ENCODE assay signal across 27 cellular contexts in the genomic region with DNA sequence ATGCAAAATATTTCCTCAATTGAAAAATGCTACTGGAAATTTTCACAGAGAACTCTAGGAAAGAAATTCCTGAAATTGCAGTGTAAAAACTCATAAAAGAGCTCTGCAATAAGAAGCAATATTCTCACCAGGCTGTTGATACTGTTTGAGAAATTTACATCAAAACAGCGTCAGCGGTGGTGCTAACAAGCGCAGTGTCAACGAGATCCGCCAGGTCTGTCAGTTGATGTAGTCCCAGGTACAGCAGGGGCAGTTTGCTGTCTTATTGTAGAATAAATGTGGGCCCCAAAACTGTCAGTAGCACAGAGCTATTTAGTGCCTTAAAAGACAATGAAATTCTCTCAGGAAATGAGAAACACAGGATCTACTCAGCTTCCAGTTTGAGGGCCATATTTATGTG.
"Had no signal": no experiment of that assay in that cellular context is flagged by ENCODE, and none has a peak within 500 bp of the region (broad histone marks: within the 10 kb centered on the region; RNA-seq: fewer than 3 reads in every experiment).

No MANE protein-coding gene starts in this region.

- H3K4me1 Mint-ChIP-seq: stimulated activated naive B cell treated with anti-CD40 and anti-IgM and Interleukin-4, amounts not matched to agents 10 μg/mL and 1 μg/mL and 100 μg/mL, for 72 hours had no signal

- DNase-seq: hypothalamus; immature natural killer cell; kidney; left colon; left lung; lower lobe of right lung; mammary epithelial cell; mesenchymal stem cell; naive thymus-derived CD8-positive, alpha-beta T cell; pancreas; posterior cingulate gyrus; retina; right cardiac atrium; stimulated activated CD4-positive, alpha-beta T cell treated with anti-CD3 and anti-CD28 coated beads, Interleukin-12 subunit alpha, Interleukin-12 subunit beta, amount 100 ng/mL, for 4 hours; stimulated activated CD4-positive, alpha-beta T cell treated with anti-CD3 and anti-CD28 coated beads, Interleukin-15, amount 100 ng/mL, for 24 hours; stimulated activated CD4-positive, alpha-beta T cell treated with anti-CD3 and anti-CD28 coated beads, Interleukin-2, amount 100 ng/mL, for 24 hours; stimulated activated CD4-positive, alpha-beta T cell treated with anti-CD3 and anti-CD28 coated beads, Interleukin-4, amount 100 ng/mL, for 1 hour; stimulated activated naive B cell treated with anti-CD40 and anti-IgM and Interleukin-4, amounts not matched to agents 10 μg/mL and 1 μg/mL and 100 μg/mL, for 72 hours; tibial artery; upper lobe of right lung had no signal

- H3K36me3 ChIP-seq: left lung, lower lobe of right lung, pancreas, prostate gland, suprapubic skin, thoracic aorta, tibial artery, upper lobe of right lung had no signal

- H3K27me3 Mint-ChIP-seq: naive thymus-derived CD8-positive, alpha-beta T cell; stimulated activated naive B cell treated with anti-CD40 and anti-IgM and Interleukin-4, amounts not matched to agents 10 μg/mL and 1 μg/mL and 100 μg/mL, for 72 hours; stimulated activated naive CD8-positive, alpha-beta T cell treated with anti-CD3 and anti-CD28 coated beads, Interleukin-15, Interleukin-2, amounts not matched to agents 100 ng/mL and 50 ng/mL, for 24 hours had no signal

- H3K27ac Mint-ChIP-seq: immature natural killer cell; stimulated activated naive B cell treated with anti-CD40 and anti-IgM and Interleukin-4, amounts not matched to agents 10 μg/mL and 1 μg/mL and 100 μg/mL, for 72 hours; stimulated activated naive CD8-positive, alpha-beta T cell treated with anti-CD3 and anti-CD28 coated beads, Interleukin-15, Interleukin-2, amounts not matched to agents 100 ng/mL and 50 ng/mL, for 24 hours had no signal

- ATAC-seq: left colon; left lung; lower lobe of right lung; naive thymus-derived CD8-positive, alpha-beta T cell; pancreas; right cardiac atrium; sciatic nerve; stimulated activated naive B cell treated with anti-CD40 and anti-IgM and Interleukin-4, amounts not matched to agents 10 μg/mL and 1 μg/mL and 100 μg/mL, for 72 hours; upper lobe of right lung had no signal

- H3K4me3 Mint-ChIP-seq: immature natural killer cell; naive thymus-derived CD8-positive, alpha-beta T cell; nephron; stimulated activated naive B cell treated with anti-CD40 and anti-IgM and Interleukin-4, amounts not matched to agents 10 μg/mL and 1 μg/mL and 100 μg/mL, for 72 hours; stimulated activated naive CD8-positive, alpha-beta T cell treated with anti-CD3 and anti-CD28 coated beads, Interleukin-15, Interleukin-2, amounts not matched to agents 100 ng/mL and 50 ng/mL, for 24 hours had no signal

- H3K9me3 ChIP-seq: left lung, lower lobe of right lung, pancreas, prostate gland, suprapubic skin, thoracic aorta, tibial artery, upper lobe of right lung had no signal

- H3K27me3 ChIP-seq: left lung, pancreas, suprapubic skin, tibial artery, upper lobe of right lung had no signal

- H3K4me3 ChIP-seq: left lung, lower lobe of right lung, pancreas, prostate gland, skin epidermis, suprapubic skin, thoracic aorta, tibial artery, upper lobe of right lung had no signal

- H3K9me3 Mint-ChIP-seq: immature natural killer cell; naive thymus-derived CD8-positive, alpha-beta T cell; nephron; stimulated activated naive B cell treated with anti-CD40 and anti-IgM and Interleukin-4, amounts not matched to agents 10 μg/mL and 1 μg/mL and 100 μg/mL, for 72 hours; stimulated activated naive CD8-positive, alpha-beta T cell treated with anti-CD3 and anti-CD28 coated beads, Interleukin-15, Interleukin-2, amounts not matched to agents 100 ng/mL and 50 ng/mL, for 24 hours had no signal

- H3K27ac ChIP-seq: left lung, lower lobe of right lung, pancreas, prostate gland, skin epidermis, suprapubic skin, thoracic aorta, tibial artery, upper lobe of right lung had no signal
